In the genomic region with DNA sequence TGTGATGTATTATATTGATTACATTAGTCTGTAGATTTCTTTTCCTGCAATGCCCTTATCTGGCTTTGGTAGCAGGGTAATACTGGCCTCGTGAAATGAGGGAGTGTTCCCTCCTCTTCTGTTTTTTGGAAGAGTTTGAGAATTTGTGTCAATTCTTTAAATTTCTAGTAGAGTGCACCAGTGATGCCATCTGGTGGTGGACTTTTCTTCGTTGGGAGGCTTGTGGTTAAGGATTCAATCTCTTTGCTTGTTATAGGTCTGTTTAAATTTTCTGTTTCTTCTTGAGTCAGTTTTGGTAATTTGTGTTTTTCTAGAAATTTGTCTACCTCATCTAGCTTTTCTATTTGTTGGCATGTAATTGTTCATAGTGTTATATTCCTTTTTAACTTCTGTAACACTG, we compare ENCODE assay signal across 9 cellular contexts. TPM values are rescaled to one million over a fixed set of nuclear protein-coding genes. Genes with fewer than 3 reads are reported as not detected.
A peak's percentile ranks its signal among the peaks of the same experiment; 100 is the strongest.
DNase-seq lines count a peak whose midpoint lies in the region; TF ChIP-seq lines count a peak whose summit lies in the region.
"Had no signal": no experiment of that assay in that cellular context is flagged by ENCODE, and none has a peak within 500 bp of the region (broad histone marks: within the 10 kb centered on the region; RNA-seq: fewer than 3 reads in every experiment).

No MANE protein-coding gene starts in this region.

- H3K4me1 ChIP-seq in hepatocyte (ENCODE audit: insufficient read depth) (no peaks in the 10 kb centered on the region), suprapubic skin (peaks cover 11% of the 10 kb centered on the region)

- H3K36me3 ChIP-seq in hepatocyte (replicated peaks; ENCODE audit: insufficient read depth, low read depth) (no peaks in the 10 kb centered on the region), suprapubic skin (no peaks in the 10 kb centered on the region)

- H3K9me2 ChIP-seq in hepatocyte (replicated peaks; ENCODE audit: insufficient read depth), result no peaks in the 10 kb centered on the region

- H3K27ac ChIP-seq in hepatocyte, result no peak overlapping the region
- no peak overlapping the region for H3K27ac ChIP-seq in suprapubic skin

- H3K79me2 ChIP-seq in hepatocyte, result no peaks in the 10 kb centered on the region

- TF ChIP-seq EP300 in suprapubic skin (IDR thresholded peaks at IDR 0.05), result no peak

- no peaks in the 10 kb centered on the region for H3K9me3 ChIP-seq in hepatocyte (ENCODE audit: low read depth)
- H3K9me3 ChIP-seq in suprapubic skin, result no peaks in the 10 kb centered on the region

- H2AFZ ChIP-seq in hepatocyte, result no peak overlapping the region

- WGBS in hepatocyte (ENCODE audit: low lambda C conversion rate, missing lambda C conversion rate), result 16% methylated on average over 2 of the region's 2 CpGs
- WGBS in suprapubic skin, result 58% methylated on average over 2 of the region's 2 CpGs

- TF ChIP-seq CTCF in LNCAP (IDR thresholded peaks at IDR 0.05), result peak; percentile 46
- TF ChIP-seq CTCF in hepatocyte (IDR thresholded peaks at IDR 0.05; ENCODE audit: poor library complexity), result peak; percentile 54
- no peak for TF ChIP-seq CTCF in suprapubic skin (IDR thresholded peaks at IDR 0.05)

- H3K27me3 ChIP-seq in hepatocyte (no peaks in the 10 kb centered on the region), suprapubic skin (peaks cover 7% of the 10 kb centered on the region)

- no peak overlapping the region for H3K4me3 ChIP-seq in hepatocyte
- H3K4me3 ChIP-seq in suprapubic skin, result no peak overlapping the region

- no peak overlapping the region for H3K4me2 ChIP-seq in hepatocyte

- peak; percentile 22 for DNase-seq in NCI-H82 (lab: John Stamatoyannopoulos, UW)
- DNase-seq in NCI-H82 treated with DMSO at 0.1 percent for 48 hours (lab: John Stamatoyannopoulos, UW; ENCODE audit: unreplicated experiment), result no peak
- peak; percentile 38 to 54 for DNase-seq in activated CD4-positive, alpha-beta T cell treated with anti-CD3 and anti-CD28 coated beads, Interleukin-2, amount 50 U/mL, for 48 hours
- DNase-seq in hepatocyte (ENCODE audit: low spot score), result no peak
- no peak for DNase-seq in NCI-H2029 treated with DMSO at 0.1 percent for 48 hours (lab: John Stamatoyannopoulos, UW)
- DNase-seq in HuH-7.5 (ENCODE audit: low spot score), result no peak
- no peak for DNase-seq in suprapubic skin (ENCODE audit: low spot score in 2 of 2)

- TF ChIP-seq POLR2A in suprapubic skin (IDR thresholded peaks at IDR 0.05), result no peak

- H4K20me1 ChIP-seq in hepatocyte (ENCODE audit: insufficient read depth, poor library complexity, severe bottlenecking), result no peaks in the 10 kb centered on the region

RNA-seq across cellular contexts. Expression of a gene that starts 18.9 kb away (rescaled TPM):
- total RNA-seq in hepatocyte (2.4 and 2.9 TPM in 2 replicates), suprapubic skin (10 to 100 TPM in 2 of 4 donors, 1 to 10 TPM in 2; 2.9 to 15.9 (median 9.5) TPM)
- polyA plus RNA-seq in hepatocyte, result 1.9 and 2.6 TPM in 2 replicates

RNA-seq across cellular contexts. Expression of a gene that starts 46.5 kb away (rescaled TPM):
- total RNA-seq in hepatocyte (not detected in 2 replicates), suprapubic skin (not detected)
- polyA plus RNA-seq in hepatocyte, result not detected in 2 replicates
- total RNA-seq: Daoy had no signal

Comparison
In these comparisons a context has a peak if more than half of its experiments do, and no peak if none do; other contexts are left out.
1. DNase-seq: peak in NCI-H82 (single experiment) and activated CD4-positive, alpha-beta T cell treated with anti-CD3 and anti-CD28 coated beads, Interleukin-2, amount 50 U/mL, for 48 hours (2 of 2); none in NCI-H82 treated with DMSO at 0.1 percent for 48 hours (single experiment), hepatocyte (single experiment), NCI-H2029 treated with DMSO at 0.1 percent for 48 hours (single experiment), HuH-7.5 (single experiment) and suprapubic skin (0 of 2).
2. CTCF ChIP-seq: peak in LNCAP (single experiment) and hepatocyte (single experiment); none in suprapubic skin (0 of 2).